In the genomic region with DNA sequence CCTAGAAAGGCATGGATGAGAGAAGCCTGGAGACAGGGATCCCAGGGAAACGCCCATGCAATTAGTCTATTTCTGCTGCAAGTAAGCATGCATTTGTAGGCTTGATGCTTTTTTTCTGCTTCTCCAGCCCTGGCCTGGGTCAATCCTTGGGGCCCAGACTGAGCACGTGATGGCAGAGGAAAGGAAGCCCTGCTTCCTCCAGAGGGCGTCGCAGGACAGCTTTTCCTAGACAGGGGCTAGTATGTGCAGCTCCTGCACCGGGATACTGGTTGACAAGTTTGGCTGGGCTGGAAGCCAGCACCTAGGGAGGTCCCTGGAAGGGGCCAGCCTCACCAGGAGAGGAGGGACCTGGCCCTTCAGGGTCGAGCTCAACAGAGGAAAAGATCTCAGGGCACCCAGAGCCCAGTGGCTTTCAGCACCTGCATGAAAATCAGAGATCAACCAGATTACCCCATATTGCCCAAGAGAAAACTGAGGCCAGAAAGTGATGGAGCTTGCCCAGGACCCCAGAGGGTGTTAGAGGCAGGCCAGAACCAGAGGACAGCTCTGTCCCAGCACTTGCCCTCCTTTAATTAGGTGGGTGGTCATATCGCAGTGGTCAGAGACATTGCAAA, we compare ENCODE assay signal across 8 cellular contexts.
DNase-seq lines count a peak whose midpoint lies in the region; ATAC-seq and TF ChIP-seq lines count a peak whose summit lies in the region.

No MANE protein-coding gene starts in this region.

- H3K9me3 ChIP-seq in BE2C (no peaks in the 10 kb centered on the region), colonic mucosa (no peaks in the 10 kb centered on the region), right lobe of liver (no peaks in the 10 kb centered on the region), stomach (no peaks in the 10 kb centered on the region)

- H3K36me3 ChIP-seq in BE2C, result no peaks in the 10 kb centered on the region
- no peaks in the 10 kb centered on the region for H3K36me3 ChIP-seq in colonic mucosa
- no peaks in the 10 kb centered on the region for H3K36me3 ChIP-seq in right lobe of liver
- no peaks in the 10 kb centered on the region for H3K36me3 ChIP-seq in stomach

- TF ChIP-seq CTCF in BE2C (IDR thresholded peaks at IDR 0.05; ENCODE audit: low read depth, low read length), result peak; percentile 83
- TF ChIP-seq CTCF in colonic mucosa (IDR thresholded peaks at IDR 0.05), result peak; percentile 70
- TF ChIP-seq CTCF in right lobe of liver (IDR thresholded peaks at IDR 0.05), result peak; percentile 50 to 69 (median 60)
- TF ChIP-seq CTCF in stomach (IDR thresholded peaks at IDR 0.05), result peak in 5 of 7 experiments; percentile 33 to 67 (median 63)

- H3K9ac ChIP-seq in colonic mucosa (ENCODE audit: low read depth in 2 of 2, low read length in 2 of 2), result no peak overlapping the region

- ATAC-seq in GM19397 (IDR thresholded peaks at IDR 0.05; ENCODE audit: unreplicated experiment) (peak; percentile 43), right lobe of liver (peak; percentile 76 to 83 (median 77))
- ATAC-seq in activated CD4-positive, CD25-positive, alpha-beta regulatory T cell treated with anti-CD3 and anti-CD28 coated beads, Interleukin-2, amount 50 U/mL, for 24 hours, result no peak

- WGBS in right lobe of liver (ENCODE audit: insufficient coverage, low coverage, low lambda C conversion rate, missing lambda C conversion rate), result 17% methylated on average over 4 of the region's 7 CpGs
- WGBS in stomach, 5 donors, result 13 to 20% (median 14%) methylated on average over 7 of the region's 7 CpGs

- H3K27ac ChIP-seq in colonic mucosa (no peak overlapping the region), right lobe of liver (no peak overlapping the region), stomach (no peak overlapping the region)

- H3K4me3 ChIP-seq in BE2C (ENCODE audit: low read depth, low read length) (no peak overlapping the region), colonic mucosa (no peak overlapping the region), right lobe of liver (no peak overlapping the region), stomach (no peak overlapping the region)

- TF ChIP-seq POLR2A in right lobe of liver (IDR thresholded peaks at IDR 0.05), result no peak
- TF ChIP-seq POLR2A in stomach (IDR thresholded peaks at IDR 0.05), result no peak

- intact Hi-C loops in colonic mucosa (cut with DNase I) (loop anchor here (5.0 to 10.0 kb wide), 2 partner anchors 1145 to 1333 kb away; no protein-coding TSS in a partner anchor), right lobe of liver (cut with DNase I) (no loop called here), stomach (cut with DNase I; ENCODE audit: low total_unique reads) (no loop called here)

- DNase-seq in BE2C, result peak; percentile 85
- DNase-seq in LoVo (ENCODE audit: low spot score), result peak; percentile 68
- peak; percentile 57 for DNase-seq in RPMI8226
- peak; percentile 86 for DNase-seq in colonic mucosa
- DNase-seq in right lobe of liver, result peak; percentile 63 to 71 (median 70)
- DNase-seq in stomach, result peak; percentile 79

- no peaks in the 10 kb centered on the region for H3K4me1 ChIP-seq in BE2C
- H3K4me1 ChIP-seq in colonic mucosa, result no peaks in the 10 kb centered on the region
- peaks cover 0 to 4% (median 0%) of the 10 kb centered on the region in 4 donors for H3K4me1 ChIP-seq in right lobe of liver
- H3K4me1 ChIP-seq in stomach, result peaks cover 7 to 33% (median 20%) of the 10 kb centered on the region in 4 donors

- no peak for TF ChIP-seq EP300 in stomach (IDR thresholded peaks at IDR 0.05)

- H3K27me3 ChIP-seq in BE2C, result no peaks in the 10 kb centered on the region
- H3K27me3 ChIP-seq in colonic mucosa, result no peaks in the 10 kb centered on the region
- no peaks in the 10 kb centered on the region for H3K27me3 ChIP-seq in right lobe of liver
- no peaks in the 10 kb centered on the region for H3K27me3 ChIP-seq in stomach

Comparison
In these comparisons a context has a peak if more than half of its experiments do, and no peak if none do; other contexts are left out.
1. ATAC-seq: peak in GM19397 (single experiment) and right lobe of liver (4 of 4); none in activated CD4-positive, CD25-positive, alpha-beta regulatory T cell treated with anti-CD3 and anti-CD28 coated beads, Interleukin-2, amount 50 U/mL, for 24 hours (0 of 2).
2. Peak in every context shown above with its lines, with median percentiles within 50 percentile points of each other: DNase-seq and CTCF ChIP-seq.